Comparison of ENCODE assay signal across 8 cellular contexts in genomic region chr17:64495300-64495699, GRCh38. TPM values are rescaled to one million over a fixed set of nuclear protein-coding genes. Genes with fewer than 3 reads are reported as not detected.
DNase-seq lines count a peak whose midpoint lies in the region; ATAC-seq and TF ChIP-seq lines count a peak whose summit lies in the region.
"Not testable (repeated sequence)": the region's sequence is repeated elsewhere in the genome, so short reads cannot be mapped to it uniquely, and the experiment has no call there.

No MANE protein-coding gene starts in this region.

- not testable (repeated sequence) for H3K4me3 ChIP-seq in CD4-positive, alpha-beta memory T cell (ENCODE audit: low read length in 2 of 2); NT2/D1 (ENCODE audit: insufficient read length, low read depth); naive thymus-derived CD4-positive, alpha-beta T cell (ENCODE audit: low read length)
- H3K4me3 ChIP-seq in HCT116 (replicated peaks in 1 of 2; ENCODE audit: low read depth in 1 of 2, low read length in 2 of 2): peak overlapping the region in 1 of 2 experiments; percentile 78; a peak in 1 of 4 replicates
- H3K4me3 ChIP-seq in endodermal cell (ENCODE audit: low read length): peak overlapping the region; percentile 91

- ATAC-seq in HCT116; naive thymus-derived CD4-positive, alpha-beta T cell; stimulated activated naive B cell treated with anti-CD40 and anti-IgM and Interleukin-4, amounts not matched to agents 10 μg/mL and 1 μg/mL and 100 μg/mL, for 72 hours (replicated peaks): not testable (repeated sequence)

- H3K4me1 ChIP-seq in CD4-positive, alpha-beta memory T cell (ENCODE audit: insufficient read depth, low read length): peaks cover 66% of the 10 kb centered on the region
- H3K4me1 ChIP-seq in HCT116 (ENCODE audit: control insufficient read depth in 1 of 2, insufficient read depth in 2 of 2, low read length in 2 of 2): peaks cover 10 to 39% of the 10 kb centered on the region in 2 experiments; a peak in 3 of 4 replicates
- not testable (repeated sequence) for H3K4me1 ChIP-seq in NT2/D1 (ENCODE audit: insufficient read depth, insufficient read length); endodermal cell (ENCODE audit: control insufficient read depth, insufficient read depth, low read length)
- H3K4me1 ChIP-seq in naive thymus-derived CD4-positive, alpha-beta T cell (ENCODE audit: control insufficient read depth in 2 of 2, insufficient read depth in 2 of 2, low read length in 2 of 2): peaks cover 23% of the 10 kb centered on the region in 2 donors

- H3K4me2 ChIP-seq in HCT116 (ENCODE audit: low read length): peak overlapping the region; percentile 80; the same call in 1 of the 2 replicates

- not testable (repeated sequence) for H3K9ac ChIP-seq in HCT116 (ENCODE audit: low read length); endodermal cell (ENCODE audit: extremely low read depth, low read length, poor library complexity, severe bottlenecking)
- peak overlapping the region; percentile 12 for H3K9ac ChIP-seq in NT2/D1 (ENCODE audit: insufficient read length, low read depth)

- intact Hi-C loops in CD4-positive, alpha-beta memory T cell (cut with micrococcal nuclease): loop anchor here (5.0 to 10.0 kb wide), 2 partner anchors 150 to 478 kb away; no protein-coding TSS in a partner anchor
- intact Hi-C loops in HCT116 (cut with micrococcal nuclease): loop anchor here (5.0 to 10.0 kb wide), 2 partner anchors 167 to 350 kb away; partner anchors contain the start of gene SMURF2
- intact Hi-C loops in activated CD4-positive, alpha-beta T cell treated with anti-CD3 and anti-CD28 coated beads, Interleukin-2, amount 10 ng/mL, durations not matched to agents 24 days and 14 days (cut with micrococcal nuclease); naive thymus-derived CD4-positive, alpha-beta T cell (cut with micrococcal nuclease): not testable (repeated sequence)

- peaks cover 25% of the 10 kb centered on the region; the same call in 1 of the 2 replicates for H4K20me1 ChIP-seq in HCT116 (ENCODE audit: insufficient read depth)

- TF ChIP-seq POLR2A in HCT116 (IDR thresholded peaks at IDR 0.05; ENCODE audit: borderline replicate concordance, extremely low read depth, insufficient read depth, insufficient read length): not testable (repeated sequence)

- 93 to 98% methylated on average over 5 of the region's 5 CpGs for WGBS in endodermal cell (ENCODE audit: insufficient coverage in 1 of 2, insufficient read length in 1 of 2), 2 experiments

- not testable (repeated sequence) for TF ChIP-seq CTCF in HCT116 (IDR thresholded peaks at IDR 0.05 in 2 of 3, conservative IDR thresholded peaks at IDR 0.05 in 1 of 3; ENCODE audit: borderline replicate concordance in 1 of 3, insufficient read depth in 1 of 3, low read depth in 2 of 3, low read length in 2 of 3); endodermal cell (conservative IDR thresholded peaks at IDR 0.05)

- peak overlapping the region in 7 of 8 donors; percentile 35 to 100 (median 100) for H3K4me3 Mint-ChIP-seq in CD4-positive, alpha-beta memory T cell
- H3K4me3 Mint-ChIP-seq in activated CD4-positive, alpha-beta T cell treated with anti-CD3 and anti-CD28 coated beads, Interleukin-2, amount 10 ng/mL, durations not matched to agents 24 days and 14 days: peak overlapping the region; percentile 96
- peak overlapping the region; percentile 98 for H3K4me3 Mint-ChIP-seq in activated naive CD8-positive, alpha-beta T cell treated with anti-CD3 and anti-CD28 coated beads for 36 hours
- peak overlapping the region; percentile 99 for H3K4me3 Mint-ChIP-seq in endodermal cell
- peak overlapping the region; percentile 76 to 100 (median 99) for H3K4me3 Mint-ChIP-seq in naive thymus-derived CD4-positive, alpha-beta T cell
- H3K4me3 Mint-ChIP-seq in stimulated activated naive B cell treated with anti-CD40 and anti-IgM and Interleukin-4, amounts not matched to agents 10 μg/mL and 1 μg/mL and 100 μg/mL, for 72 hours: peak overlapping the region; percentile 95 to 97

- H3K27me3 Mint-ChIP-seq in CD4-positive, alpha-beta memory T cell; activated CD4-positive, alpha-beta T cell treated with anti-CD3 and anti-CD28 coated beads, Interleukin-2, amount 10 ng/mL, durations not matched to agents 24 days and 14 days; activated naive CD8-positive, alpha-beta T cell treated with anti-CD3 and anti-CD28 coated beads for 36 hours; endodermal cell (ENCODE audit: insufficient read depth); naive thymus-derived CD4-positive, alpha-beta T cell; stimulated activated naive B cell treated with anti-CD40 and anti-IgM and Interleukin-4, amounts not matched to agents 10 μg/mL and 1 μg/mL and 100 μg/mL, for 72 hours: not testable (repeated sequence)

- not testable (repeated sequence) for H3K9me3 ChIP-seq in CD4-positive, alpha-beta memory T cell (ENCODE audit: control insufficient read depth in 1 of 2, low read length in 2 of 2); HCT116 (ENCODE audit: control insufficient read depth in 1 of 2, insufficient read depth in 1 of 2, low read depth in 1 of 2, low read length in 2 of 2); endodermal cell (ENCODE audit: control insufficient read depth, low read length); naive thymus-derived CD4-positive, alpha-beta T cell (ENCODE audit: control insufficient read depth in 2 of 3, low read length in 3 of 3)
- peaks cover 23% of the 10 kb centered on the region for H3K9me3 ChIP-seq in NT2/D1 (ENCODE audit: insufficient read depth, low read length)

- not testable (repeated sequence) for TF ChIP-seq RAD21 in HCT116 (IDR thresholded peaks at IDR 0.05; ENCODE audit: low read depth)

- H3K27ac Mint-ChIP-seq in CD4-positive, alpha-beta memory T cell; activated CD4-positive, alpha-beta T cell treated with anti-CD3 and anti-CD28 coated beads, Interleukin-2, amount 10 ng/mL, durations not matched to agents 24 days and 14 days; endodermal cell: not testable (repeated sequence)
- H3K27ac Mint-ChIP-seq in activated naive CD8-positive, alpha-beta T cell treated with anti-CD3 and anti-CD28 coated beads for 36 hours: peak overlapping the region; percentile 16
- peak overlapping the region in 1 of 9 donors; percentile 49 for H3K27ac Mint-ChIP-seq in naive thymus-derived CD4-positive, alpha-beta T cell
- H3K27ac Mint-ChIP-seq in stimulated activated naive B cell treated with anti-CD40 and anti-IgM and Interleukin-4, amounts not matched to agents 10 μg/mL and 1 μg/mL and 100 μg/mL, for 72 hours: peak overlapping the region; percentile 83

- not testable (repeated sequence) for H3K27me3 ChIP-seq in CD4-positive, alpha-beta memory T cell (ENCODE audit: insufficient read depth, low read length); HCT116 (ENCODE audit: insufficient read depth, low read length); NT2/D1 (ENCODE audit: insufficient read depth, insufficient read length); endodermal cell (ENCODE audit: control insufficient read depth, insufficient read depth, low read length, poor library complexity, severe bottlenecking); naive thymus-derived CD4-positive, alpha-beta T cell (ENCODE audit: control insufficient read depth in 2 of 2, insufficient read depth in 2 of 2, low read length in 2 of 2)

- peaks cover 69% of the 10 kb centered on the region for H3K79me2 ChIP-seq in HCT116 (ENCODE audit: insufficient read depth, low read length)

- RAD21 ChIA-PET in HCT116 (lab: Charles Lee; ENCODE audit: low non-redundant PET in 1 of 2, low total read pairs in 2 of 2, uncharacterized antibody in 2 of 2, unreplicated experiment in 2 of 2): not testable (repeated sequence)

- H3K9me2 ChIP-seq in HCT116 (ENCODE audit: insufficient read depth): not testable (repeated sequence)

- DNase-seq in CD4-positive, alpha-beta memory T cell; HCT116 (ENCODE audit: low read depth, low spot score); NT2/D1 (ENCODE audit: low read depth, low spot score); activated CD4-positive, alpha-beta T cell treated with anti-CD3 and anti-CD28 coated beads, Interleukin-2, amount 10 ng/mL, durations not matched to agents 24 days and 14 days; activated naive CD8-positive, alpha-beta T cell treated with anti-CD3 and anti-CD28 coated beads for 36 hours; endodermal cell; naive thymus-derived CD4-positive, alpha-beta T cell; stimulated activated naive B cell treated with anti-CD40 and anti-IgM and Interleukin-4, amounts not matched to agents 10 μg/mL and 1 μg/mL and 100 μg/mL, for 72 hours: not testable (repeated sequence)

- peaks cover 0 to 19% (median 0%) of the 10 kb centered on the region in 8 donors for H3K9me3 Mint-ChIP-seq in CD4-positive, alpha-beta memory T cell
- not testable (repeated sequence) for H3K9me3 Mint-ChIP-seq in activated CD4-positive, alpha-beta T cell treated with anti-CD3 and anti-CD28 coated beads, Interleukin-2, amount 10 ng/mL, durations not matched to agents 24 days and 14 days; activated naive CD8-positive, alpha-beta T cell treated with anti-CD3 and anti-CD28 coated beads for 36 hours; endodermal cell; stimulated activated naive B cell treated with anti-CD40 and anti-IgM and Interleukin-4, amounts not matched to agents 10 μg/mL and 1 μg/mL and 100 μg/mL, for 72 hours
- peaks cover 0 to 34% (median 0%) of the 10 kb centered on the region in 11 donors for H3K9me3 Mint-ChIP-seq in naive thymus-derived CD4-positive, alpha-beta T cell

- peaks cover 38 to 79% (median 51%) of the 10 kb centered on the region in 4 donors for H3K4me1 Mint-ChIP-seq in CD4-positive, alpha-beta memory T cell
- peaks cover 51% of the 10 kb centered on the region for H3K4me1 Mint-ChIP-seq in activated CD4-positive, alpha-beta T cell treated with anti-CD3 and anti-CD28 coated beads, Interleukin-2, amount 10 ng/mL, durations not matched to agents 24 days and 14 days
- H3K4me1 Mint-ChIP-seq in activated naive CD8-positive, alpha-beta T cell treated with anti-CD3 and anti-CD28 coated beads for 36 hours: peaks cover 57% of the 10 kb centered on the region
- H3K4me1 Mint-ChIP-seq in endodermal cell: peaks cover 22% of the 10 kb centered on the region
- H3K4me1 Mint-ChIP-seq in naive thymus-derived CD4-positive, alpha-beta T cell: peaks cover 40 to 76% (median 65%) of the 10 kb centered on the region in 7 donors
- H3K4me1 Mint-ChIP-seq in stimulated activated naive B cell treated with anti-CD40 and anti-IgM and Interleukin-4, amounts not matched to agents 10 μg/mL and 1 μg/mL and 100 μg/mL, for 72 hours: peaks cover 31 to 55% of the 10 kb centered on the region in 2 donors

- CTCF ChIA-PET in CD4-positive, alpha-beta memory T cell (lab: Charles Lee; ENCODE audit: partially characterized antibody): interaction anchor here (1.0 to 5.9 kb wide), 3 partner anchors 9 to 76 kb away, joined by 3 to 62 read pairs (median 23); partner anchors contain the start of genes CEP95 and DDX5
- CTCF ChIA-PET in HCT116 (lab: Charles Lee): not testable (repeated sequence)
- CTCF ChIA-PET in naive thymus-derived CD4-positive, alpha-beta T cell (lab: Charles Lee): interaction anchor here (0.7 to 6.5 kb wide), 3 partner anchors 11 to 75 kb away, joined by 3 to 47 read pairs (median 30); partner anchors contain the start of genes CEP95 and DDX5

- peaks cover 33% of the 10 kb centered on the region for H3K36me3 ChIP-seq in CD4-positive, alpha-beta memory T cell (ENCODE audit: insufficient read depth, low read length)
- H3K36me3 ChIP-seq in HCT116 (ENCODE audit: control insufficient read depth in 1 of 2, insufficient read depth in 2 of 2, low read length in 2 of 2): peaks cover 24 to 35% of the 10 kb centered on the region in 2 experiments
- peaks cover 56% of the 10 kb centered on the region for H3K36me3 ChIP-seq in NT2/D1 (ENCODE audit: insufficient read depth, insufficient read length, low read length)
- H3K36me3 ChIP-seq in endodermal cell (ENCODE audit: control insufficient read depth, insufficient read depth, low read length): peaks cover 53% of the 10 kb centered on the region
- H3K36me3 ChIP-seq in naive thymus-derived CD4-positive, alpha-beta T cell (ENCODE audit: control insufficient read depth in 2 of 3, insufficient read depth in 3 of 3, low read length in 3 of 3): peaks cover 14 to 33% (median 23%) of the 10 kb centered on the region in 3 experiments

- H3K27ac ChIP-seq in CD4-positive, alpha-beta memory T cell (ENCODE audit: low read depth, low read length); HCT116 (ENCODE audit: low read depth, low read length); endodermal cell (ENCODE audit: low read depth, low read length); naive thymus-derived CD4-positive, alpha-beta T cell (ENCODE audit: low read depth, low read length): not testable (repeated sequence)

- H2AFZ ChIP-seq in HCT116 (ENCODE audit: low read depth, low read length, poor library complexity, severe bottlenecking): not testable (repeated sequence)

- not testable (repeated sequence) for BruUV-seq in HCT116 (replicated peaks; lab: Mats Ljungman, UMichigan)

- POLR2A ChIA-PET in CD4-positive, alpha-beta memory T cell (lab: Charles Lee; ENCODE audit: partially characterized antibody): interaction anchor here (2.4 to 5.2 kb wide), 3 partner anchors 11 to 38 kb away, joined by 8 to 330 read pairs (median 17); partner anchors contain the start of genes CEP95 and DDX5
- POLR2A ChIA-PET in HCT116 (lab: Charles Lee): interaction anchor here (8.5 kb wide), 1 partner anchor 10 kb away, joined by 119 read pairs; the partner anchor contains the start of genes CEP95 and DDX5
- POLR2A ChIA-PET in naive thymus-derived CD4-positive, alpha-beta T cell (lab: Charles Lee): interaction anchor here (0.6 to 5.7 kb wide), 3 partner anchors 10 to 255 kb away, joined by 3 to 224 read pairs (median 32); partner anchors contain the start of genes CEP95 and DDX5

- peaks cover 29 to 62% of the 10 kb centered on the region in 2 donors for H3K36me3 Mint-ChIP-seq in CD4-positive, alpha-beta memory T cell
- peaks cover 57% of the 10 kb centered on the region for H3K36me3 Mint-ChIP-seq in activated CD4-positive, alpha-beta T cell treated with anti-CD3 and anti-CD28 coated beads, Interleukin-2, amount 10 ng/mL, durations not matched to agents 24 days and 14 days (ENCODE audit: low read depth)
- H3K36me3 Mint-ChIP-seq in activated naive CD8-positive, alpha-beta T cell treated with anti-CD3 and anti-CD28 coated beads for 36 hours: peaks cover 51% of the 10 kb centered on the region
- H3K36me3 Mint-ChIP-seq in endodermal cell (ENCODE audit: low read depth): peaks cover 57% of the 10 kb centered on the region
- H3K36me3 Mint-ChIP-seq in naive thymus-derived CD4-positive, alpha-beta T cell: peaks cover 9 to 34% (median 24%) of the 10 kb centered on the region in 5 donors
- H3K36me3 Mint-ChIP-seq in stimulated activated naive B cell treated with anti-CD40 and anti-IgM and Interleukin-4, amounts not matched to agents 10 μg/mL and 1 μg/mL and 100 μg/mL, for 72 hours: peaks cover 46% of the 10 kb centered on the region in 2 donors

RNA-seq across cellular contexts. Expression of gene POLG2, which starts 1.6 kb away (rescaled TPM):
- total RNA-seq in CD4-positive, alpha-beta memory T cell: 10 to 100 TPM; 57.4 to 60.0 TPM
- 1 to 10 TPM; 3.0 to 6.7 TPM for polyA plus RNA-seq in CD4-positive, alpha-beta memory T cell
- total RNA-seq in HCT116 (2021; ENCODE audit: unreplicated experiment) (51.5 TPM), endodermal cell (10 to 100 TPM; 27.1 to 33.9 TPM)
- polyA plus RNA-seq in HCT116 (2012): 14.8 and 19.2 TPM in 2 replicates
- total RNA-seq in activated CD4-positive, alpha-beta T cell treated with anti-CD3 and anti-CD28 coated beads, Interleukin-2, amount 10 ng/mL, durations not matched to agents 24 days and 14 days: 36.3 and 37.1 TPM in 2 replicates
- total RNA-seq in activated naive CD8-positive, alpha-beta T cell treated with anti-CD3 and anti-CD28 coated beads for 36 hours: 10 to 100 TPM; 28.6 to 32.8 TPM
- 26.6 TPM for polyA plus RNA-seq in endodermal cell (2013, experiment 1 of 2)
- 15.9 TPM for polyA plus RNA-seq in endodermal cell (2013, experiment 2 of 2)
- 10 to 100 TPM; 34.5 to 69.6 (median 41.9) TPM for total RNA-seq in naive thymus-derived CD4-positive, alpha-beta T cell
- polyA plus RNA-seq in naive thymus-derived CD4-positive, alpha-beta T cell: 1 to 10 TPM; 7.4 to 8.2 TPM

RNA-seq across cellular contexts. Expression of gene DDX5, which starts 10.8 kb away (rescaled TPM):
- total RNA-seq in CD4-positive, alpha-beta memory T cell: 1,000 to 10,000 TPM; 1,369 to 1,418 TPM
- polyA plus RNA-seq in CD4-positive, alpha-beta memory T cell: 1,000 to 10,000 TPM; 1,080 to 1,577 TPM
- total RNA-seq in HCT116 (2021; ENCODE audit: unreplicated experiment) (798 TPM), endodermal cell (100 to 1,000 TPM; 687 to 894 TPM)
- 376 and 416 TPM in 2 replicates for polyA plus RNA-seq in HCT116 (2012)
- total RNA-seq in activated CD4-positive, alpha-beta T cell treated with anti-CD3 and anti-CD28 coated beads, Interleukin-2, amount 10 ng/mL, durations not matched to agents 24 days and 14 days: 844 and 861 TPM in 2 replicates
- total RNA-seq in activated naive CD8-positive, alpha-beta T cell treated with anti-CD3 and anti-CD28 coated beads for 36 hours: 100 to 1,000 TPM; 719 to 745 TPM
- 855 TPM for polyA plus RNA-seq in endodermal cell (2013, experiment 1 of 2)
- 761 TPM for polyA plus RNA-seq in endodermal cell (2013, experiment 2 of 2)
- total RNA-seq in naive thymus-derived CD4-positive, alpha-beta T cell: 1,000 to 10,000 TPM in 4 of 5 experiments, 100 to 1,000 TPM in 1; 781 to 2,704 (median 1,632) TPM
- polyA plus RNA-seq in naive thymus-derived CD4-positive, alpha-beta T cell: 1,000 to 10,000 TPM; 1,423 to 1,510 TPM

RNA-seq across cellular contexts. Expression of gene CEP95, which starts 11.5 kb away (rescaled TPM):
- total RNA-seq in CD4-positive, alpha-beta memory T cell: 100 to 1,000 TPM; 105 to 108 TPM
- polyA plus RNA-seq in CD4-positive, alpha-beta memory T cell: 10 to 100 TPM in 1 of 2 donors, 1 to 10 TPM in 1; 6.4 to 18.5 TPM
- total RNA-seq in HCT116 (2021; ENCODE audit: unreplicated experiment) (77.0 TPM), endodermal cell (10 to 100 TPM; 75.5 to 93.9 TPM)
- 53.0 and 62.1 TPM in 2 replicates for polyA plus RNA-seq in HCT116 (2012)
- total RNA-seq in activated CD4-positive, alpha-beta T cell treated with anti-CD3 and anti-CD28 coated beads, Interleukin-2, amount 10 ng/mL, durations not matched to agents 24 days and 14 days: 42.9 and 48.3 TPM in 2 replicates
- total RNA-seq in activated naive CD8-positive, alpha-beta T cell treated with anti-CD3 and anti-CD28 coated beads for 36 hours: 10 to 100 TPM; 39.3 to 39.7 TPM
- 77.4 TPM for polyA plus RNA-seq in endodermal cell (2013, experiment 1 of 2)
- polyA plus RNA-seq in endodermal cell (2013, experiment 2 of 2): 74.6 TPM
- 100 to 1,000 TPM in 4 of 5 experiments, 10 to 100 TPM in 1; 46.7 to 192 (median 115) TPM for total RNA-seq in naive thymus-derived CD4-positive, alpha-beta T cell
- 10 to 100 TPM; 11.3 to 16.6 TPM for polyA plus RNA-seq in naive thymus-derived CD4-positive, alpha-beta T cell

RNA-seq across cellular contexts. Expression of gene MILR1, which starts 46.4 kb away (rescaled TPM):
- total RNA-seq in CD4-positive, alpha-beta memory T cell: under 1 TPM; 0.55 to 0.90 TPM
- not detected for polyA plus RNA-seq in CD4-positive, alpha-beta memory T cell
- 3.8 TPM for total RNA-seq in HCT116 (2021; ENCODE audit: unreplicated experiment)
- polyA plus RNA-seq in HCT116 (2012): 2.5 and 4.0 TPM in 2 replicates
- 0.28 TPM in 1 of 2 replicates, not detected in the other for total RNA-seq in activated CD4-positive, alpha-beta T cell treated with anti-CD3 and anti-CD28 coated beads, Interleukin-2, amount 10 ng/mL, durations not matched to agents 24 days and 14 days
- total RNA-seq in activated naive CD8-positive, alpha-beta T cell treated with anti-CD3 and anti-CD28 coated beads for 36 hours: under 1 TPM; 0.49 to 0.68 TPM
- total RNA-seq in endodermal cell: under 1 TPM in 1 of 2 donors, not detected in 1; 0.80 TPM
- polyA plus RNA-seq in endodermal cell (2013, experiment 1 of 2): not detected
- polyA plus RNA-seq in endodermal cell (2013, experiment 2 of 2): not detected
- total RNA-seq in naive thymus-derived CD4-positive, alpha-beta T cell: 10 to 100 TPM in 1 of 5 experiments, 1 to 10 TPM in 4; 1.1 to 17.9 (median 1.6) TPM
- not detected for polyA plus RNA-seq in naive thymus-derived CD4-positive, alpha-beta T cell
